8 cellular contexts compared by ENCODE assay signal in the genomic region with DNA sequence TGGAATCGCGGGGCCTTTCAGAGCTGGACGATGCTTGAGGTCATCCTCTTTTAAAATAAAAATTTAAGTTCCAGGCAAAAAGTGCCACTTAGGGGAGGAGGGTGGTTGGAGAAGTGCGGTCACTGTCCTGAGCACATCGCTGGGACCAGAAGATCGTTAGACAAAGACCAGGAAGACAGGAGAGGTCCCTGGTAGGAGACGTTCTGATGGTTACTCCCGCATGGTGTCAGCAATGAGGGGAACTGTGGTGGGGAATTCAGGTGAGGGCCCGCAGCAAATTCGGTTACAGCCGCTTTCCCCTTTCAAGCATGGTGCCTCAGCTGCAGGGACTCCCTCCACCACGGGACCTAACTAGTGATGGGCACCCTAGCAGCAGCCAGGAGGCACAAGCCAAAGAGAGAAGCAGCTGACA. TPM values are rescaled to one million over a fixed set of nuclear protein-coding genes. Genes with fewer than 3 reads are reported as not detected.
DNase-seq lines count a peak whose midpoint lies in the region; ATAC-seq and TF ChIP-seq lines count a peak whose summit lies in the region.

No MANE protein-coding gene starts in this region.

- ATAC-seq in GM21390 (IDR thresholded peaks at IDR 0.05; ENCODE audit: unreplicated experiment) = peak; percentile 8
- no peak for ATAC-seq in GM19324 (IDR thresholded peaks at IDR 0.05; ENCODE audit: low FRiP score, unreplicated experiment)

- no peaks in the 10 kb centered on the region for H3K9me3 ChIP-seq in OCI-LY3 (ENCODE audit: insufficient read depth, low read length)

- peaks cover under 1 to 7% (median 6%) of the 10 kb centered on the region in 3 donors for H3K36me3 Mint-ChIP-seq in immature natural killer cell

- peaks cover 4 to 11% (median 9%) of the 10 kb centered on the region in 3 donors for H3K27me3 Mint-ChIP-seq in immature natural killer cell (ENCODE audit: low read depth in 3 of 3)

- H3K36me3 ChIP-seq in OCI-LY3 (replicated peaks; ENCODE audit: low read depth, low read length) = peaks cover 11% of the 10 kb centered on the region

- in situ Hi-C loops in astrocyte of the spinal cord (cut with HindIII; ENCODE audit: low sequenced_read_pairs) = no loop called here

- no peak for DNase-seq in AG09309 (ENCODE audit: low read depth)
- DNase-seq in astrocyte of the spinal cord (ENCODE audit: low read depth, low spot score) = no peak
- DNase-seq in immature natural killer cell = peak in 1 of 3 donors; percentile 20
- DNase-seq in stimulated activated CD4-positive, alpha-beta T cell treated with anti-CD3 and anti-CD28 coated beads, Interleukin-4, amount 100 ng/mL, for 1 hour = peak; percentile 32
- DNase-seq in DMS79 (lab: John Stamatoyannopoulos, UW) = no peak

- no peaks in the 10 kb centered on the region for H4K20me1 ChIP-seq in OCI-LY3 (ENCODE audit: insufficient read depth, low read length)

- peak overlapping the region; percentile 94 to 99 (median 98) for H3K4me3 Mint-ChIP-seq in immature natural killer cell

- peak overlapping the region; percentile 92 for H3K9ac ChIP-seq in OCI-LY3 (ENCODE audit: low read length)

- H3K4me2 ChIP-seq in OCI-LY3 (ENCODE audit: low read length) = peak overlapping the region; percentile 95

- H3K79me2 ChIP-seq in OCI-LY3 (ENCODE audit: low read length) = peaks cover 26% of the 10 kb centered on the region

- H3K27ac Mint-ChIP-seq in immature natural killer cell = peak overlapping the region; percentile 98 to 100 (median 99)

- no peaks in the 10 kb centered on the region for H3K9me3 Mint-ChIP-seq in immature natural killer cell

- TF ChIP-seq CTCF in AG09309 (IDR thresholded peaks at IDR 0.05; ENCODE audit: control insufficient read depth, insufficient read depth, low read depth, low read length, missing control alignments) = no peak
- TF ChIP-seq CTCF in OCI-LY3 (IDR thresholded peaks at IDR 0.05; ENCODE audit: low read depth, low read length) = 0 out of 2 replicates have a peak, but pooled peaks have one; percentile 7
- TF ChIP-seq CTCF in astrocyte of the spinal cord (IDR thresholded peaks at IDR 0.05; ENCODE audit: low read depth, low read length) = no peak

- H3K27me3 ChIP-seq in OCI-LY3 (ENCODE audit: low read depth, low read length) = no peaks in the 10 kb centered on the region

- no peak overlapping the region for H2AFZ ChIP-seq in OCI-LY3 (ENCODE audit: low read depth, low read length)

- peaks cover 15% of the 10 kb centered on the region for H3K4me1 ChIP-seq in OCI-LY3 (ENCODE audit: low read length)

- peaks cover 38 to 50% of the 10 kb centered on the region in 2 donors for H3K4me1 Mint-ChIP-seq in immature natural killer cell

- H3K4me3 ChIP-seq in AG09309 (ENCODE audit: control insufficient read depth, low read depth, low read length) = peak overlapping the region; percentile 55
- H3K4me3 ChIP-seq in OCI-LY3 (ENCODE audit: low read length) = peak overlapping the region; percentile 96
- peak overlapping the region; percentile 76 for H3K4me3 ChIP-seq in astrocyte of the spinal cord (ENCODE audit: low read depth, low read length)

- peak overlapping the region; percentile 97 for H3K27ac ChIP-seq in OCI-LY3 (ENCODE audit: low read length)

RNA-seq across cellular contexts. Expression of gene ISY1, which starts 1.0 kb away (rescaled TPM):
- polyA plus RNA-seq in immature natural killer cell = 100 to 1,000 TPM in 2 of 3 donors, 10 to 100 TPM in 1; 91.1 to 107 (median 103) TPM

RNA-seq across cellular contexts. Expression of gene CNBP, which starts 21.8 kb away (rescaled TPM):
- polyA plus RNA-seq in immature natural killer cell = 1,000 to 10,000 TPM in 1 of 3 donors, 100 to 1,000 TPM in 2; 728 to 1,257 (median 878) TPM

RNA-seq across cellular contexts. Expression of gene RAB43, which starts 40.3 kb away (rescaled TPM):
- polyA plus RNA-seq in immature natural killer cell = 10 to 100 TPM in 2 of 3 donors, 1 to 10 TPM in 1; 8.1 to 20.1 (median 12.5) TPM
